27 cellular contexts compared by ENCODE assay signal in the genomic region with DNA sequence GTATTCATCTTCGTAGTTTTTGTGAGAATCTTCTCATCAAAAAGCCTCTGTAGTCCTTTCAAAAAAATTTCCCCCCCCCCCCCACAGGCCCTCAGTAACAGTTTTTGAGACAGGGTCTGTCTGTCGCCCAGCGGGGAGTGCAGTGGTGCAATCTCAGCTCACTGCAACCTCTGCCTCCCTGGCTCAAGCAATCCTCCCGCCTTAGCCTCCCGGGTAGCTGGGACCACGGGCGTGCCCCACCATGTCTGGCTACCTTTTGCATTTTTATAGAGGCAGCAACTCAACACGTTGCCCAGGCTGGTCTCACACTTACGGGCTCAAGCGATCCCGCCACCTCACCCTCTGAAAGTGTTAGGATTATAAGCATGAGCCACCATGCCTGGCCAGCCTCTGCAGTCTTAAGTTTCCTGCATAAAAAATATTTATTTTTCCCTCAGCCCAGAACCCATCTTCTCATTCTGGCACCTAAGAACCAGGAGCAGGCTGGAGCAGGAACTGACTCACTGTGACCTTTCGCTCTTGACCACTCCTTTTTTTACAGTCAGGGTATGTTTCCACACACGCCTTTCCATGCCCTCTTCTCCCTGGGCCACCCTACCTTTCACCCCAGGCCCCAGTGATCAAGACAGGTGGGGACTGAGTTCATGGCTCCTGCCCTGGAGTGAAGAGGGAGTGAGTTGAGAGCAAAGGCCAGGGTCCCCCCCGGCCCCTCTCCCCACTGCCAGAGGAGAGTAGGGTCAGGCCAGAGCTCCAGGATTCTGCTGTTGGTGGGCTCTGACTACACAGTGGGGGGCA. TPM values are rescaled to one million over a fixed set of nuclear protein-coding genes. Genes with fewer than 3 reads are reported as not detected.
DNase-seq lines count a peak whose midpoint lies in the region; ATAC-seq, FAIRE-seq and TF ChIP-seq lines count a peak whose summit lies in the region.
"Had no signal": no experiment of that assay in that cellular context is flagged by ENCODE, and none has a peak within 500 bp of the region (broad histone marks: within the 10 kb centered on the region; RNA-seq: fewer than 3 reads in every experiment).

No MANE protein-coding gene starts in this region.

- POLR2A ChIA-PET in A549 (lab: Yijun Ruan, JAX) (no interaction called here), K562 (lab: Yijun Ruan, JAX) (interaction anchor here (1.3 to 3.5 kb wide), 2 partner anchors 12 to 24 kb away, joined by 5 to 14 read pairs; no protein-coding TSS in a partner anchor)

- intact Hi-C loops in K562 (cut with micrococcal nuclease), result no loop called here

- H3K4me3 ChIP-seq in A549 (no peak overlapping the region), K562 (no peak overlapping the region)
- H3K4me3 ChIP-seq in effector memory CD4-positive, alpha-beta T cell (ENCODE audit: insufficient read depth, low read depth, low read length, poor library complexity, severe bottlenecking), result no peak overlapping the region
- H3K4me3 ChIP-seq: pancreas, stomach had no signal

- H3K9me1 ChIP-seq in K562 (ENCODE audit: control insufficient read depth, insufficient read depth, low read length), result no peaks in the 10 kb centered on the region

- ATAC-seq in A549, result no peak
- ATAC-seq in K562, result no peak
- ATAC-seq: natural killer cell, pancreas had no signal

- H2AFZ ChIP-seq in K562 (ENCODE audit: low read depth, low read length), result peak overlapping the region; percentile 15

- peaks cover 41% of the 10 kb centered on the region for H3K4me1 ChIP-seq in A549
- H3K4me1 ChIP-seq in K562 (replicated peaks in 1 of 2; ENCODE audit: control insufficient read depth in 2 of 2, insufficient read depth in 2 of 2, low read length in 2 of 2), result peaks cover 54 to 77% of the 10 kb centered on the region in 2 experiments
- peaks cover 22% of the 10 kb centered on the region for H3K4me1 ChIP-seq in effector memory CD4-positive, alpha-beta T cell (ENCODE audit: control insufficient read depth, insufficient read depth, low read length, poor library complexity, severe bottlenecking)
- H3K4me1 ChIP-seq: pancreas had no signal

- no peaks in the 10 kb centered on the region for H3K79me2 ChIP-seq in K562 (ENCODE audit: control insufficient read depth, insufficient read depth, low read length)

- DNase-seq in A549 (ENCODE audit: low read depth in 1 of 2, low spot score in 1 of 2) (peak in 1 of 2 experiments; percentile 44), LoVo (ENCODE audit: low spot score) (peak; percentile 47), K562 (ENCODE audit: extremely low read depth in 1 of 4, low spot score in 3 of 4) (no peak), mesenteric fat pad (ENCODE audit: low spot score) (peak; percentile 82), glomerular visceral epithelial cell (ENCODE audit: extremely low spot score) (no peak), NCI-H2171 treated with DMSO at 0.1 percent for 48 hours (lab: John Stamatoyannopoulos, UW) (no peak), SIG-M5 treated with dmso at 0.1 percent for 504 hours (lab: John Stamatoyannopoulos, UW; ENCODE audit: unreplicated experiment) (no peak)
- no peak for DNase-seq in effector memory CD4-positive, alpha-beta T cell
- DNase-seq: activated CD4-positive, alpha-beta T cell treated with anti-CD3 and anti-CD28 coated beads, Interleukin-2, amount 10 ng/mL, durations not matched to agents 7 days and 5 days; activated CD8-positive, alpha-beta memory T cell treated with anti-CD3 and anti-CD28 coated beads, Interleukin-2, amount 50 U/mL, for 4 hours; activated naive CD8-positive, alpha-beta T cell treated with anti-CD3 and anti-CD28 coated beads, Interleukin-2, amount 10 ng/mL, durations not matched to agents 7 days and 5 days; Caco-2; DND-41; endodermal cell; glutamatergic neuron; MV-4-11; natural killer cell; NCI-H1694; NCI-H345; NCI-H82; pancreas; right cardiac atrium; stimulated activated CD4-positive, alpha-beta T cell treated with anti-CD3 and anti-CD28 coated beads, Interleukin-12 subunit alpha, Interleukin-12 subunit beta, amount 100 ng/mL, for 4 hours; stomach had no signal

- H3K36me3 ChIP-seq in K562 (ENCODE audit: control insufficient read depth, insufficient read depth, low read length), result no peaks in the 10 kb centered on the region
- H3K36me3 ChIP-seq in effector memory CD4-positive, alpha-beta T cell (ENCODE audit: control insufficient read depth, insufficient read depth, low read length), result no peaks in the 10 kb centered on the region
- H3K36me3 ChIP-seq: pancreas, stomach had no signal

- H3K9ac ChIP-seq in K562 (ENCODE audit: insufficient read depth in 1 of 2, low read depth in 2 of 2, low read length in 2 of 2), result peak overlapping the region in 1 of 2 experiments; percentile 72; a peak in 3 of 4 replicates

- H3K27ac ChIP-seq in A549 (peak overlapping the region; percentile 65 to 94), K562 (ENCODE audit: extremely low read depth, low read depth, low read length) (no peak overlapping the region)
- no peak overlapping the region for H3K27ac ChIP-seq in effector memory CD4-positive, alpha-beta T cell (ENCODE audit: insufficient read depth, low read length, poor library complexity, severe bottlenecking)
- H3K27ac ChIP-seq: pancreas, stomach had no signal

- in situ Hi-C loops in K562 (cut with MboI), result no loop called here

- TF ChIP-seq CTCF in A549 (IDR thresholded peaks at IDR 0.05) (no peak), K562 (IDR thresholded peaks at IDR 0.05 in 2 of 3, conservative IDR thresholded peaks at IDR 0.05 in 1 of 3; ENCODE audit: insufficient read depth in 2 of 3, low read depth in 1 of 3, low read length in 3 of 3) (no peak)

- TF ChIP-seq POLR2A in A549 (IDR thresholded peaks at IDR 0.05; ENCODE audit: low read length) (no peak), K562 (conservative IDR thresholded peaks at IDR 0.05) (no peak)

- CTCF ChIA-PET in A549 (lab: Yijun Ruan, JAX), result interaction anchor here (1.1 to 16.4 kb wide), 4 partner anchors 38 to 62 kb away, joined by 4 to 116 read pairs (median 6); partner anchors contain the start of gene SLC20A1
- CTCF ChIA-PET in K562 (lab: Yijun Ruan, JAX; ENCODE audit: low intra/inter-chr PET ratio), result no interaction called here

- H3K9me3 ChIP-seq in A549, result no peaks in the 10 kb centered on the region
- no peaks in the 10 kb centered on the region for H3K9me3 ChIP-seq in K562 (replicated peaks; ENCODE audit: control insufficient read depth, insufficient read depth, low read depth, low read length)
- no peaks in the 10 kb centered on the region for H3K9me3 ChIP-seq in effector memory CD4-positive, alpha-beta T cell (ENCODE audit: control insufficient read depth, low read length)
- H3K9me3 ChIP-seq: Caco-2, pancreas, stomach had no signal

- no TSS peak for BruUV-seq in K562 (replicated peaks; lab: Mats Ljungman, UMichigan)

- FAIRE-seq in A549 (lab: Jason Lieb, UNC), result no peak
- no peak for FAIRE-seq in K562 (lab: Jason Lieb, UNC)
- FAIRE-seq: pancreas had no signal

- TF ChIP-seq EP300 in A549 (IDR thresholded peaks at IDR 0.05), result no peak
- TF ChIP-seq EP300 in K562 (IDR thresholded peaks at IDR 0.05; ENCODE audit: low read length), result no peak

- H3K27me3 ChIP-seq in K562 (ENCODE audit: control insufficient read depth in 2 of 2, insufficient read depth in 2 of 2, low read length in 2 of 2), result no peaks in the 10 kb centered on the region
- H3K27me3 ChIP-seq in effector memory CD4-positive, alpha-beta T cell (replicated peaks; ENCODE audit: control insufficient read depth, insufficient read depth, low read length, poor library complexity, severe bottlenecking), result no peaks in the 10 kb centered on the region
- H3K27me3 ChIP-seq: pancreas, stomach had no signal

- 70% methylated on average over 13 of the region's 14 CpGs for WGBS in A549 (ENCODE audit: missing lambda C conversion rate)
- 81% methylated on average over 14 of the region's 14 CpGs for WGBS in K562 (ENCODE audit: insufficient coverage, low coverage, missing lambda C conversion rate)

- H4K20me1 ChIP-seq in K562 (replicated peaks; ENCODE audit: control insufficient read depth, insufficient read depth, low read length), result no peaks in the 10 kb centered on the region

- TF ChIP-seq RAD21 in A549 (conservative IDR thresholded peaks at IDR 0.05 in 1 of 2, IDR thresholded peaks at IDR 0.05 in 1 of 2), result no peak
- no peak for TF ChIP-seq RAD21 in K562 (CRISPR knock-in tag; conservative IDR thresholded peaks at IDR 0.05 in 1 of 2, IDR thresholded peaks at IDR 0.05 in 1 of 2)

- H3K4me2 ChIP-seq in A549 (peak overlapping the region; percentile 53), K562 (ENCODE audit: insufficient read depth, low read length) (no peak overlapping the region)

RNA-seq across cellular contexts. Expression of gene NT5DC4, which starts 32.5 kb away (rescaled TPM):
- polyA plus RNA-seq in A549 (2011; rRNA removed) (not detected in 2 replicates), A549 (2017; fragmentation: RNase III; extraction: RNeasy Plus Mini Kit Qiagen cat#74134 plus additional on column Dnase treatment) (not detected in 3 replicates), K562 (2011; rRNA removed) (3.4 and 6.9 TPM in 2 replicates), K562 (2014; fragmentation: Illumina TruSeq; extraction: Trizol) (0.56 and 1.8 TPM in 2 replicates), K562 (2014; fragmentation: Nextera tagmentation; extraction: Ambion mirVana) (1 to 10 TPM; 2.5 to 2.8 TPM), K562 (2014; rRNA removed) (1.6 and 5.0 TPM in 2 replicates)
- not detected in 2 replicates for polyA plus RNA-seq in A549 (2012; cell fraction: cytosol; rRNA removed)
- 0.01 TPM in 1 of 2 replicates, not detected in the other for polyA plus RNA-seq in A549 (2012; cell fraction: nucleus; rRNA removed)
- polyA minus RNA-seq in A549 (2011; rRNA and poly(A)+ RNA removed), result not detected in 2 replicates
- 26.6 and 60.2 TPM in 2 replicates for total RNA-seq in K562 (2011; cell fraction: chromatin; rRNA removed; ENCODE audit: low replicate concordance)
- 32.0 and 34.7 TPM in 2 replicates for total RNA-seq in K562 (2011; cell fraction: nucleolus; rRNA removed)
- total RNA-seq in K562 (2011; cell fraction: nucleoplasm; rRNA removed), result 22.7 and 29.8 TPM in 2 replicates
- total RNA-seq in K562 (2014; rRNA removed) (0.94 and 1.0 TPM in 2 replicates), K562 (2014; rRNA removed; fragmentation: Illumina TruSeq; extraction: Trizol) (0.44 and 2.3 TPM in 2 replicates), K562 (2015; rRNA removed; fragmentation: Illumina TruSeq; extraction: Trizol) (0.45 and 0.65 TPM in 2 replicates), K562 (2021) (4.7 and 6.8 TPM in 2 replicates), mesenteric fat pad (not detected)
- 0.65 and 1.6 TPM in 2 replicates for polyA plus RNA-seq in K562 (2011; cell fraction: cytosol; rRNA removed)
- 39.8 and 97.5 TPM in 2 replicates for polyA plus RNA-seq in K562 (2011; cell fraction: nucleus; rRNA removed)
- polyA plus RNA-seq in K562 (2012), result 1.3 and 9.4 TPM in 2 replicates
- polyA minus RNA-seq in K562 (2011; rRNA and poly(A)+ RNA removed), result 0.36 and 2.7 TPM in 2 replicates
- polyA minus RNA-seq in K562 (2011; cell fraction: cytosol; rRNA and poly(A)+ RNA removed), result 8.7 TPM in 1 of 2 replicates, not detected in the other
- 6.9 and 15.8 TPM in 2 replicates for polyA minus RNA-seq in K562 (2011; cell fraction: nucleus; rRNA and poly(A)+ RNA removed)
- total RNA-seq: A673; activated CD4-positive, alpha-beta T cell treated with anti-CD3 and anti-CD28 coated beads, Interleukin-2, amount 10 ng/mL, durations not matched to agents 7 days and 5 days; activated naive CD8-positive, alpha-beta T cell treated with anti-CD3 and anti-CD28 coated beads, Interleukin-2, amount 10 ng/mL, durations not matched to agents 7 days and 5 days; cerebellum; endodermal cell; right cardiac atrium; stomach had no signal
- polyA plus RNA-seq: BJ, pancreas, right cardiac atrium, stomach had no signal

RNA-seq across cellular contexts. Expression of gene SLC20A1, which starts 42.5 kb away (rescaled TPM):
- polyA plus RNA-seq in A549 (2011; rRNA removed) (86.8 and 88.7 TPM in 2 replicates), A549 (2017; fragmentation: RNase III; extraction: RNeasy Plus Mini Kit Qiagen cat#74134 plus additional on column Dnase treatment) (71.0 to 83.6 TPM (median 74.3 TPM) in 3 replicates), K562 (2011; rRNA removed) (101 and 150 TPM in 2 replicates), K562 (2014; fragmentation: Illumina TruSeq; extraction: Trizol) (85.8 and 87.8 TPM in 2 replicates), K562 (2014; fragmentation: Nextera tagmentation; extraction: Ambion mirVana) (10 to 100 TPM; 53.8 to 56.1 TPM), K562 (2014; rRNA removed) (74.7 and 77.3 TPM in 2 replicates)
- 31.9 and 37.7 TPM in 2 replicates for polyA plus RNA-seq in A549 (2012; cell fraction: cytosol; rRNA removed)
- polyA plus RNA-seq in A549 (2012; cell fraction: nucleus; rRNA removed), result 51.1 and 68.2 TPM in 2 replicates
- polyA minus RNA-seq in A549 (2011; rRNA and poly(A)+ RNA removed), result 62.7 and 79.1 TPM in 2 replicates
- 495 and 804 TPM in 2 replicates for total RNA-seq in K562 (2011; cell fraction: chromatin; rRNA removed; ENCODE audit: low replicate concordance)
- total RNA-seq in K562 (2011; cell fraction: nucleolus; rRNA removed), result 263 and 289 TPM in 2 replicates
- 478 and 674 TPM in 2 replicates for total RNA-seq in K562 (2011; cell fraction: nucleoplasm; rRNA removed)
- total RNA-seq in K562 (2014; rRNA removed) (64.7 and 66.0 TPM in 2 replicates), K562 (2014; rRNA removed; fragmentation: Illumina TruSeq; extraction: Trizol) (95.1 and 111 TPM in 2 replicates), K562 (2015; rRNA removed; fragmentation: Illumina TruSeq; extraction: Trizol) (66.8 and 68.9 TPM in 2 replicates), K562 (2021) (123 and 136 TPM in 2 replicates), mesenteric fat pad (46.5 TPM)
- 105 and 114 TPM in 2 replicates for polyA plus RNA-seq in K562 (2011; cell fraction: cytosol; rRNA removed)
- 166 and 277 TPM in 2 replicates for polyA plus RNA-seq in K562 (2011; cell fraction: nucleus; rRNA removed)
- 55.6 and 102 TPM in 2 replicates for polyA plus RNA-seq in K562 (2012)
- 151 and 243 TPM in 2 replicates for polyA minus RNA-seq in K562 (2011; rRNA and poly(A)+ RNA removed)
- 79.2 and 124 TPM in 2 replicates for polyA minus RNA-seq in K562 (2011; cell fraction: cytosol; rRNA and poly(A)+ RNA removed)
- 120 and 135 TPM in 2 replicates for polyA minus RNA-seq in K562 (2011; cell fraction: nucleus; rRNA and poly(A)+ RNA removed)

Comparison
In these comparisons a context has a peak if more than half of its experiments do, and no peak if none do; other contexts are left out.
1. DNase-seq: peak in LoVo (single experiment) and mesenteric fat pad (single experiment); none in K562 (0 of 4), glomerular visceral epithelial cell (single experiment), NCI-H2171 treated with DMSO at 0.1 percent for 48 hours (single experiment), SIG-M5 treated with dmso at 0.1 percent for 504 hours (single experiment) and effector memory CD4-positive, alpha-beta T cell (0 of 3).
2. H3K27ac ChIP-seq: peak in A549 (2 of 2); none in K562 (single experiment) and effector memory CD4-positive, alpha-beta T cell (single experiment).